23 cellular contexts compared by ENCODE assay signal in the genomic region with DNA sequence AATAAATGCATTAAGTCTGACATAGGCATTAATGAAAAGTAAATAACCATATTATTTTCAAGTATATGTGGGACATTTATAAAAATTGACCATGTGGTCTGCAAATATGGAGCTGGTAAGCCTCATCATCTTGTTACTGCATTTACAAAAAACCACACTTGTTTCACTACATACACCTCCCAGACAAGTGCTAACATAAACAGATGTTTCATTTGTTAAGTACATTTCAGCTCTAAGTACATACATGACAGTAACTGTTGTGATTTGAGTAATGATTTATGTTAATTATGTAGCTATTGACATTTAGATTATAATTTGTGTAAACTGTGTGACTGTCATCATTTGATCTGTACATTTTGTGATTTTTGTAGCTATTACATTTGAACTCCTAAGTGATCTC.
"Had no signal": no experiment of that assay in that cellular context is flagged by ENCODE, and none has a peak within 500 bp of the region (broad histone marks: within the 10 kb centered on the region; RNA-seq: fewer than 3 reads in every experiment).

No MANE protein-coding gene starts in this region.

- DNase-seq: activated CD4-positive, alpha-beta T cell treated with anti-CD3 and anti-CD28 coated beads, Interleukin-2, amount 50 U/mL, for 4 hours; activated effector memory CD4-positive, alpha-beta T cell treated with Interleukin-2 at 50 U/mL for 16 hours; activated naive CD4-positive, alpha-beta T cell treated with anti-CD3 and anti-CD28 coated beads, Interleukin-2, amount 10 ng/mL, durations not matched to agents 7 days and 5 days; activated T-cell treated with anti-CD3 and anti-CD28 coated beads, Interleukin-2, amount 50 U/mL, for 48 hours; amygdala; cerebellar nuclear complex; glutamatergic neuron; immature natural killer cell; left lung; naive B cell; nucleus accumbens; sigmoid colon; stimulated activated CD4-positive, alpha-beta T cell treated with anti-CD3 and anti-CD28 coated beads, Interleukin-15, amount 100 ng/mL, for 24 hours; stimulated activated naive B cell treated with anti-CD40 and anti-IgM and Interleukin-4, amounts not matched to agents 10 μg/mL and 1 μg/mL and 100 μg/mL, for 72 hours had no signal

- H3K4me2 ChIP-seq: hepatocyte, smooth muscle cell had no signal

- H3K4me3 ChIP-seq: coronary artery, esophagus muscularis mucosa, hepatocyte, left lung, lung, sigmoid colon, smooth muscle cell, thoracic aorta had no signal

- H3K4me3 Mint-ChIP-seq: activated naive CD4-positive, alpha-beta T cell treated with anti-CD3 and anti-CD28 coated beads, Interleukin-2, amount 10 ng/mL, durations not matched to agents 7 days and 5 days; immature natural killer cell; naive B cell; stimulated activated naive B cell treated with anti-CD40 and anti-IgM and Interleukin-4, amounts not matched to agents 10 μg/mL and 1 μg/mL and 100 μg/mL, for 72 hours; type B pancreatic cell had no signal

- H3K27me3 Mint-ChIP-seq: activated naive CD4-positive, alpha-beta T cell treated with anti-CD3 and anti-CD28 coated beads, Interleukin-2, amount 10 ng/mL, durations not matched to agents 7 days and 5 days; naive B cell; stimulated activated naive B cell treated with anti-CD40 and anti-IgM and Interleukin-4, amounts not matched to agents 10 μg/mL and 1 μg/mL and 100 μg/mL, for 72 hours; type B pancreatic cell had no signal

- H3K27me3 ChIP-seq: esophagus muscularis mucosa, hepatocyte, left lung, sigmoid colon had no signal

- H3K9me3 ChIP-seq: esophagus muscularis mucosa, left lung, sigmoid colon, thoracic aorta had no signal

- FAIRE-seq: frontal cortex, TTC549 had no signal

- H3K79me2 ChIP-seq: hepatocyte had no signal

- H3K4me1 Mint-ChIP-seq: activated naive CD4-positive, alpha-beta T cell treated with anti-CD3 and anti-CD28 coated beads, Interleukin-2, amount 10 ng/mL, durations not matched to agents 7 days and 5 days; immature natural killer cell; naive B cell; stimulated activated naive B cell treated with anti-CD40 and anti-IgM and Interleukin-4, amounts not matched to agents 10 μg/mL and 1 μg/mL and 100 μg/mL, for 72 hours had no signal

- H2AFZ ChIP-seq: hepatocyte had no signal

- H3K27ac ChIP-seq: coronary artery, esophagus muscularis mucosa, hepatocyte, left lung, sigmoid colon, thoracic aorta had no signal

- H3K36me3 ChIP-seq: left lung, sigmoid colon, thoracic aorta had no signal

- H3K4me1 ChIP-seq: esophagus muscularis mucosa, left lung, sigmoid colon had no signal

- ATAC-seq: left lung; stimulated activated naive B cell treated with anti-CD40 and anti-IgM and Interleukin-4, amounts not matched to agents 10 μg/mL and 1 μg/mL and 100 μg/mL, for 72 hours had no signal

- H3K27ac Mint-ChIP-seq: activated naive CD4-positive, alpha-beta T cell treated with anti-CD3 and anti-CD28 coated beads, Interleukin-2, amount 10 ng/mL, durations not matched to agents 7 days and 5 days; naive B cell; stimulated activated naive B cell treated with anti-CD40 and anti-IgM and Interleukin-4, amounts not matched to agents 10 μg/mL and 1 μg/mL and 100 μg/mL, for 72 hours; type B pancreatic cell had no signal

- H3K9me3 Mint-ChIP-seq: activated naive CD4-positive, alpha-beta T cell treated with anti-CD3 and anti-CD28 coated beads, Interleukin-2, amount 10 ng/mL, durations not matched to agents 7 days and 5 days; immature natural killer cell; naive B cell; stimulated activated naive B cell treated with anti-CD40 and anti-IgM and Interleukin-4, amounts not matched to agents 10 μg/mL and 1 μg/mL and 100 μg/mL, for 72 hours; type B pancreatic cell had no signal
